Comparison of ENCODE assay signal across 1 cellular context in the genomic region with DNA sequence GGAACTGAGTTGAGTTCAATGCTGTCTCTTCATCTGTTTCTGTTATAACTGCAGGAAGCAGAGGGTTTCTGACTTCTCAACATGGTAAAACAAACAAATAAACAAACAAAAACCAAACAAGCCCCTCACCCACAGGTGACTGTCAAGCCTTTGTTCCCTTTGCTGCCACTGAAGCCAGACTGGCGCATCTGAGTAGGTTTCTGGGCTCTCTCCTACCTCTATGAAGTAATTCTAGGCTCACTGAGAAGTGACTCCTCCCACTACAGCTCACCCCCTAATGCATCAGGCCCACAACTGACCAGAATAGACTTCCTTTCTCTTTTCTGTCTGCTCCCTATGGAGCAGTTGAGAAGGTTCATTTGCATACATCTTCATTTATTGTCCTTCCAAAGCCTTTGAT.
TF ChIP-seq lines count a peak whose summit lies in the region.

No MANE protein-coding gene starts in this region.

TF ChIP-seq in H1, 55 proteins besides CTCF, POLR2A, EP300 and RAD21:
- TF ChIP-seq CEBPB (IDR thresholded peaks at IDR 0.05; ENCODE audit: low read depth, low read length): 0 out of 2 replicates have a peak, but pooled peaks have one; percentile 37
- no peak for TF ChIP-seq GABPA (IDR thresholded peaks at IDR 0.05; ENCODE audit: borderline replicate concordance, insufficient read depth, low read length)
- no peak for TF ChIP-seq SP2 (IDR thresholded peaks at IDR 0.05; ENCODE audit: low read length)
- no peak for TF ChIP-seq EZH2 (IDR thresholded peaks at IDR 0.05; ENCODE audit: low read depth, low read length, severe bottlenecking)
